In the genomic region with DNA sequence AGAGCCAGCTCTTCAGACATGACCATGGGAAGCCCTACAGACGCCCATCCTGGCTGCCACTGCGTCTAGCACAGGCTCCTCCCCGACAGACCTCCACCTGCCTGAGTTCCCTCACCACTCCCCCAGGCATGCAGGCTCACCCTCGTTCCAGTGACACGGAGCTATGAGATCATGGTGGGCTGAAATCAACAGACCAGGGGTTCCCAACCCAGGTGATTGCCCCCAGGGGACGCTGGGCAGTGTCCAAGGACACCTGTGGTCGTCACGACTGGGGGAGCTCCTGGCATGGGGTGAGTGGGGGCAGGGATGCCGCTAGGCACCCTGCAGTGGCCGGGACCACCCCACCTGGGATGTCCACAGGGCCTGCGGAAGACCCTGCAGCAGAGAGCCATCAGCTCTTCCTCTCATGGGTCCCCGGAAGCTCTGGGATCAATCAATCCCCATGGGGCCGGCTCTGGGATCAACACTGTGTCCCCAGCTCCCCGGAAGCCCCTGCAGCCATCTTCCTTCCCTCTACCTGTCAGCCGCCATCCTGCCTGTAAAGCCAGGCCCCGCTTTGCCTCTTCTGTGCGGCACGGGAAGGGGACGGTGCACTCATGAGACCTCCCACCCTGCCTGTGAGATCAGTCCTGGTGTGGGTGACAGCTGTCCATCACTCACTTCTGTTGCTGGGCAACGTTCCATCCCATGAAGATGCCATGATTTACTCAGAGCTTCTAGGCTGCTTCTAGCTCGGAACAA, we compare ENCODE assay signal across 18 cellular contexts. TPM values are rescaled to one million over a fixed set of nuclear protein-coding genes. Genes with fewer than 3 reads are reported as not detected.
"Had no signal": no experiment of that assay in that cellular context is flagged by ENCODE, and none has a peak within 500 bp of the region (broad histone marks: within the 10 kb centered on the region; RNA-seq: fewer than 3 reads in every experiment).

No MANE protein-coding gene starts in this region.

- H3K27me3 Mint-ChIP-seq: activated T-helper 17 cell treated with anti-CD3 and anti-CD28 coated beads, Interleukin-2, amount 50 U/mL, for 72 hours had no signal

- H3K4me1 ChIP-seq: breast epithelium, uterus had no signal

- H3K27me3 ChIP-seq: thyroid gland, uterus had no signal

- H3K27ac Mint-ChIP-seq: activated CD4-positive, alpha-beta T cell treated with anti-CD3 and anti-CD28 coated beads, Interleukin-2, amount 10 ng/mL, durations not matched to agents 7 days and 5 days; activated naive CD4-positive, alpha-beta T cell treated with anti-CD3 and anti-CD28 coated beads, Interleukin-2, amount 10 ng/mL, durations not matched to agents 7 days and 5 days; activated T-helper 17 cell treated with anti-CD3 and anti-CD28 coated beads, Interleukin-2, amount 50 U/mL, for 72 hours; naive thymus-derived CD4-positive, alpha-beta T cell had no signal

- H3K9me3 ChIP-seq: breast epithelium, stomach, thyroid gland, uterus had no signal

- DNase-seq: activated CD4-positive, alpha-beta T cell treated with anti-CD3 and anti-CD28 coated beads, Interleukin-2, amount 10 ng/mL, durations not matched to agents 7 days and 5 days; activated CD4-positive, CD25-positive, alpha-beta regulatory T cell; activated naive CD4-positive, alpha-beta T cell treated with anti-CD3 and anti-CD28 coated beads, Interleukin-2, amount 10 ng/mL, durations not matched to agents 7 days and 5 days; activated T-cell treated with anti-CD3 and anti-CD28 coated beads for 4 hours; anterior cingulate cortex; hypothalamus; left colon; naive thymus-derived CD4-positive, alpha-beta T cell; occipital lobe; stimulated activated CD4-positive, alpha-beta T cell treated with anti-CD3 and anti-CD28 coated beads, Interleukin-4, amount 100 ng/mL, for 4 hours; stomach; T-helper 2 cell; thyroid gland; uterus had no signal

- ATAC-seq: activated T-helper 17 cell treated with anti-CD3 and anti-CD28 coated beads, Interleukin-2, amount 50 U/mL, for 72 hours; left colon; naive thymus-derived CD4-positive, alpha-beta T cell had no signal

- H3K4me3 ChIP-seq: breast epithelium, stomach, thyroid gland, uterus had no signal

- H3K27ac ChIP-seq: breast epithelium, stomach, thyroid gland, uterus had no signal

- H3K4me3 Mint-ChIP-seq: activated CD4-positive, alpha-beta T cell treated with anti-CD3 and anti-CD28 coated beads, Interleukin-2, amount 10 ng/mL, durations not matched to agents 7 days and 5 days; activated naive CD4-positive, alpha-beta T cell treated with anti-CD3 and anti-CD28 coated beads, Interleukin-2, amount 10 ng/mL, durations not matched to agents 7 days and 5 days; activated T-helper 17 cell treated with anti-CD3 and anti-CD28 coated beads, Interleukin-2, amount 50 U/mL, for 72 hours had no signal

- H3K36me3 ChIP-seq: breast epithelium, stomach, thyroid gland, uterus had no signal

RNA-seq across cellular contexts. Expression of gene MADCAM1, which starts 12.8 kb away (rescaled TPM):
- total RNA-seq: mononuclear cell had no signal

RNA-seq across cellular contexts. Expression of gene SHC2, which starts 22.7 kb away (rescaled TPM):
- total RNA-seq: activated CD4-positive, alpha-beta T cell treated with anti-CD3 and anti-CD28 coated beads, Interleukin-2, amount 10 ng/mL, durations not matched to agents 7 days and 5 days; activated CD8-positive, alpha-beta memory T cell treated with anti-CD3 and anti-CD28 coated beads for 36 hours had no signal
